ENCODE assay signal across 1 cellular context in genomic region chr19:49613374-49613773, GRCh38.
TF ChIP-seq lines count a peak whose summit lies in the region.

No MANE protein-coding gene starts in this region.

TF ChIP-seq in IMR-90, 13 proteins besides CTCF, POLR2A, EP300 and RAD21:
- peak; percentile 57 for TF ChIP-seq USF2 (IDR thresholded peaks at IDR 0.05; ENCODE audit: low read depth, low read length)
- TF ChIP-seq CEBPB (IDR thresholded peaks at IDR 0.05; ENCODE audit: low read depth, low read length): no peak
